12 cellular contexts compared by ENCODE assay signal in the genomic region with DNA sequence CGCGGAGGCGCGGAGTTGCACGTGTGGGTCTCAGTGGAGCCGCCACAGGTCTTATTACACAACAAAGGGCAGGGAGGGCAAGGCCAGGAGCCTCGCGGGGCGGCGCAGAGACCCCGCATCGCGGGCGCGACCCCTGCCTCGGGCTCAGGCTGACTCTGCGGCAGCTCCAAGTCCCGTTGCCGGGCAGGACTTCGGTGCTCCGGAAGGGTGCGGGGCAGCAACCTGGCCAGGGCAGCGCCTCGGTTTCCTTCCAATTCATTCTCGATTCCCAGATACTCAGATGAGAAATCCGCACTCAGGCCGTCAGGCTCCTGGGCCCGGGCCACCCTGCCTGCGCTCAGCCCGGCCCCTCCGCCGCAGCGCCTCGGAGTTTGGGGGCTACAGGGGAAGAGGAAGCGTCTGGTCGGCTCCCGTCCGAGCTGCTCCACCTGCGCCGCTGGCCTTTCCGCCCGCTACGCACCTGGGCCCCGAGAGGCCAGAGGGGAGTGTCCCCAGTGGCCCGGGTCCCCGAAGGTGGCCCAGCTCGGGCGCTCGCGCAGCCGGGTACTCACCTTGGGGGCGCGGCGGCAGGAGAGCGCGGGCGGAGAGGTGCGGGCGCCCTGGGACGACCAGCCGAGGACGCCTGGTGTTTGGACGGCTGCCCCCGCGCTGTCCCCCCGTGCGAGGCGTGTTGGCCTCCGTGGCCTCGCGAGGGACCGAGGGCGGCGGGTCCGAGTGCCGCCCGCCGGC. TPM values are rescaled to one million over a fixed set of nuclear protein-coding genes. Genes with fewer than 3 reads are reported as not detected.
DNase-seq lines count a peak whose midpoint lies in the region; ATAC-seq and TF ChIP-seq lines count a peak whose summit lies in the region.
"Had no signal": no experiment of that assay in that cellular context is flagged by ENCODE, and none has a peak within 500 bp of the region (broad histone marks: within the 10 kb centered on the region; RNA-seq: fewer than 3 reads in every experiment).

No MANE protein-coding gene starts in this region.

- H3K4me3 ChIP-seq in iPS-18a (ENCODE audit: low read length) (peak overlapping the region; percentile 13), rectal smooth muscle tissue (ENCODE audit: low read length) (peak overlapping the region; percentile 21)

- peaks cover 0 to 2% of the 10 kb centered on the region in 2 donors for H3K36me3 Mint-ChIP-seq in CD14-positive monocyte
- peaks cover 2% of the 10 kb centered on the region for H3K36me3 Mint-ChIP-seq in activated CD8-positive, alpha-beta memory T cell treated with anti-CD3 and anti-CD28 coated beads, Interleukin-2, amount 10 ng/mL, durations not matched to agents 7 days and 5 days

- H3K27ac ChIP-seq in caudate nucleus (ENCODE audit: low read depth, low read length): peak overlapping the region; percentile 76
- no peak overlapping the region for H3K27ac ChIP-seq in iPS-18a (ENCODE audit: low read length)
- H3K27ac ChIP-seq in rectal smooth muscle tissue (ENCODE audit: low read depth, low read length): no peak overlapping the region

- no peaks in the 10 kb centered on the region for H3K36me3 ChIP-seq in iPS-18a (ENCODE audit: control insufficient read depth, low read depth, low read length)
- no peaks in the 10 kb centered on the region for H3K36me3 ChIP-seq in rectal smooth muscle tissue (ENCODE audit: control insufficient read depth, insufficient read depth, low read length)

- H3K4me3 Mint-ChIP-seq in CD14-positive monocyte: peak overlapping the region in 1 of 2 donors; percentile 69
- H3K4me3 Mint-ChIP-seq in activated CD8-positive, alpha-beta memory T cell treated with anti-CD3 and anti-CD28 coated beads, Interleukin-2, amount 10 ng/mL, durations not matched to agents 7 days and 5 days: no peak overlapping the region

- CTCF ChIA-PET in activated CD8-positive, alpha-beta memory T cell treated with anti-CD3 and anti-CD28 coated beads, Interleukin-2, amount 10 ng/mL, durations not matched to agents 7 days and 5 days (lab: Charles Lee): no interaction called here

- H3K27ac Mint-ChIP-seq in CD14-positive monocyte: no peak overlapping the region
- H3K27ac Mint-ChIP-seq in activated CD8-positive, alpha-beta memory T cell treated with anti-CD3 and anti-CD28 coated beads, Interleukin-2, amount 10 ng/mL, durations not matched to agents 7 days and 5 days: no peak overlapping the region

- H3K9me3 ChIP-seq in iPS-18a (ENCODE audit: control insufficient read depth, low read depth, low read length): no peaks in the 10 kb centered on the region

- DNase-seq in CD14-positive monocyte (ENCODE audit: low spot score) (peak; percentile 41), caudate nucleus (lab: John Stamatoyannopoulos, UW) (no peak), 8988T (no peak), NCI-H82 (lab: John Stamatoyannopoulos, UW) (no peak)
- no peak for DNase-seq in activated CD8-positive, alpha-beta memory T cell treated with anti-CD3 and anti-CD28 coated beads, Interleukin-2, amount 10 ng/mL, durations not matched to agents 7 days and 5 days
- DNase-seq: activated CD4-positive, alpha-beta T cell treated with anti-CD3 and anti-CD28 coated beads, Interleukin-2, amount 50 U/mL, for 4 hours; NCI-H510A treated with DMSO at 0.1 percent for 48 hours; stimulated activated naive CD8-positive, alpha-beta T cell treated with anti-CD3 and anti-CD28 coated beads, Interleukin-15, Interleukin-2, amounts not matched to agents 100 U/mL and 50 U/mL, for 24 hours had no signal

- peaks cover 0 to 9% (median 2%) of the 10 kb centered on the region in 7 donors for H3K9me3 Mint-ChIP-seq in CD14-positive monocyte
- no peaks in the 10 kb centered on the region for H3K9me3 Mint-ChIP-seq in activated CD8-positive, alpha-beta memory T cell treated with anti-CD3 and anti-CD28 coated beads, Interleukin-2, amount 10 ng/mL, durations not matched to agents 7 days and 5 days (ENCODE audit: low read depth)

- peaks cover 5% of the 10 kb centered on the region for H3K4me1 Mint-ChIP-seq in CD14-positive monocyte
- peaks cover 2% of the 10 kb centered on the region for H3K4me1 Mint-ChIP-seq in activated CD8-positive, alpha-beta memory T cell treated with anti-CD3 and anti-CD28 coated beads, Interleukin-2, amount 10 ng/mL, durations not matched to agents 7 days and 5 days

- H3K27me3 ChIP-seq in iPS-18a (ENCODE audit: control insufficient read depth, insufficient read depth, low read length) (peaks cover 94% of the 10 kb centered on the region), rectal smooth muscle tissue (ENCODE audit: control insufficient read depth, insufficient read depth, low read length) (peaks cover 49% of the 10 kb centered on the region)

- H3K9ac ChIP-seq in iPS-18a (ENCODE audit: low read length): no peak overlapping the region
- no peak overlapping the region for H3K9ac ChIP-seq in rectal smooth muscle tissue (ENCODE audit: low read length)

- TF ChIP-seq CTCF in CD14-positive monocyte (IDR thresholded peaks at IDR 0.05): no peak

- peaks cover 44 to 69% (median 45%) of the 10 kb centered on the region in 3 donors for H3K27me3 Mint-ChIP-seq in CD14-positive monocyte (ENCODE audit: low read depth in 3 of 3)
- H3K27me3 Mint-ChIP-seq in activated CD8-positive, alpha-beta memory T cell treated with anti-CD3 and anti-CD28 coated beads, Interleukin-2, amount 10 ng/mL, durations not matched to agents 7 days and 5 days: peaks cover 32% of the 10 kb centered on the region

- H3K4me1 ChIP-seq in iPS-18a (ENCODE audit: control insufficient read depth, low read depth, low read length) (peaks cover 17% of the 10 kb centered on the region), rectal smooth muscle tissue (ENCODE audit: control insufficient read depth, insufficient read depth, low read length) (peaks cover 3% of the 10 kb centered on the region)

- intact Hi-C loops in CD14-positive monocyte (cut with micrococcal nuclease): no loop called here

- no peak for ATAC-seq in activated CD8-positive, alpha-beta memory T cell treated with anti-CD3 and anti-CD28 coated beads, Interleukin-2, amount 10 ng/mL, durations not matched to agents 7 days and 5 days
- no peak for ATAC-seq in HG03045 (IDR thresholded peaks at IDR 0.05; ENCODE audit: unreplicated experiment)
- ATAC-seq: stimulated activated naive CD8-positive, alpha-beta T cell treated with anti-CD3 and anti-CD28 coated beads, Interleukin-15, Interleukin-2, amounts not matched to agents 100 U/mL and 50 U/mL, for 24 hours had no signal

RNA-seq across cellular contexts. Expression of a gene that starts 1.2 kb away (rescaled TPM):
- polyA plus RNA-seq in CD14-positive monocyte: not detected
- total RNA-seq in activated CD8-positive, alpha-beta memory T cell treated with anti-CD3 and anti-CD28 coated beads, Interleukin-2, amount 10 ng/mL, durations not matched to agents 7 days and 5 days: not detected
- total RNA-seq: lung microvascular endothelial cell had no signal

RNA-seq across cellular contexts. Expression of a gene that starts 46.6 kb away (rescaled TPM):
- polyA plus RNA-seq in CD14-positive monocyte: not detected
- total RNA-seq in activated CD8-positive, alpha-beta memory T cell treated with anti-CD3 and anti-CD28 coated beads, Interleukin-2, amount 10 ng/mL, durations not matched to agents 7 days and 5 days: not detected
- total RNA-seq: lung microvascular endothelial cell had no signal
